15 cellular contexts compared by ENCODE assay signal in genomic region chr16:57846078-57846697, GRCh38.
DNase-seq lines count a peak whose midpoint lies in the region; ATAC-seq and TF ChIP-seq lines count a peak whose summit lies in the region.
"Had no signal": no experiment of that assay in that cellular context is flagged by ENCODE, and none has a peak within 500 bp of the region (broad histone marks: within the 10 kb centered on the region; RNA-seq: fewer than 3 reads in every experiment).

No MANE protein-coding gene starts in this region.

- peak overlapping the region; percentile 85 for H3K4me2 ChIP-seq in OCI-LY3 (ENCODE audit: low read length)

- H3K4me3 ChIP-seq in OCI-LY3 (ENCODE audit: low read length) (peak overlapping the region; percentile 62), iPS-18c (ENCODE audit: insufficient read depth, low read depth, low read length) (0 out of 2 replicates have a peak overlapping the region, but pooled peaks have one; percentile 5)
- H3K4me3 ChIP-seq: cardiac muscle cell, heart left ventricle, upper lobe of left lung had no signal

- peak overlapping the region; percentile 26; the same call in 1 of the 2 replicates for H3K9ac ChIP-seq in OCI-LY3 (ENCODE audit: low read length)
- H3K9ac ChIP-seq: parathyroid adenoma had no signal

- H3K27me3 ChIP-seq in OCI-LY3 (ENCODE audit: low read depth, low read length): 0 out of 2 replicates have a peak, but pooled peaks cover 3% of the 10 kb centered on the region
- H3K27me3 ChIP-seq: cardiac muscle cell, heart left ventricle, upper lobe of left lung had no signal

- no peaks in the 10 kb centered on the region for H3K36me3 ChIP-seq in OCI-LY3 (replicated peaks; ENCODE audit: low read depth, low read length)
- H3K36me3 ChIP-seq: cardiac muscle cell, heart left ventricle, upper lobe of left lung had no signal

- DNase-seq in NCI-H748 (lab: John Stamatoyannopoulos, UW; ENCODE audit: unreplicated experiment) (peak; percentile 55), NCI-H748 treated with DMSO at 0.1 percent for 48 hours (lab: John Stamatoyannopoulos, UW) (no peak), NCI-H446 treated with DMSO at 0.1 percent for 48 hours (lab: John Stamatoyannopoulos, UW) (no peak)
- DNase-seq in NK-92 treated with Interleukin-12 subunit alpha and Interleukin-12 subunit beta, amount 100 ng/mL, for 24 hours (lab: John Stamatoyannopoulos, UW): no peak
- DNase-seq: activated CD8-positive, alpha-beta memory T cell treated with anti-CD3 and anti-CD28 coated beads for 24 hours; heart left ventricle; NCI-H1105; T1000; upper lobe of left lung had no signal

- ATAC-seq in GM21528 (IDR thresholded peaks at IDR 0.05; ENCODE audit: low FRiP score, unreplicated experiment): no peak
- ATAC-seq in HG02798 (IDR thresholded peaks at IDR 0.05; ENCODE audit: poor library complexity, unreplicated experiment): no peak
- ATAC-seq: heart left ventricle had no signal

- H3K4me1 ChIP-seq in OCI-LY3 (ENCODE audit: low read length): peaks cover 20% of the 10 kb centered on the region
- H3K4me1 ChIP-seq: heart left ventricle, parathyroid adenoma, upper lobe of left lung had no signal

- H3K9me3 ChIP-seq in OCI-LY3 (ENCODE audit: insufficient read depth, low read length) (no peaks in the 10 kb centered on the region), iPS-18c (ENCODE audit: control insufficient read depth, insufficient read depth, low read length) (no peaks in the 10 kb centered on the region)
- H3K9me3 ChIP-seq: heart left ventricle, upper lobe of left lung had no signal

- no peak overlapping the region; the same call in 1 of the 2 replicates for H2AFZ ChIP-seq in OCI-LY3 (ENCODE audit: low read depth, low read length)
- H2AFZ ChIP-seq: parathyroid adenoma had no signal

- no peak for TF ChIP-seq CTCF in OCI-LY3 (IDR thresholded peaks at IDR 0.05; ENCODE audit: low read depth, low read length)

- peak overlapping the region; percentile 31 for H3K27ac ChIP-seq in OCI-LY3 (ENCODE audit: low read length)
- H3K27ac ChIP-seq: cardiac muscle cell, heart left ventricle, parathyroid adenoma, upper lobe of left lung had no signal

- H4K20me1 ChIP-seq in OCI-LY3 (ENCODE audit: insufficient read depth, low read length): no peaks in the 10 kb centered on the region

- H3K79me2 ChIP-seq in OCI-LY3 (ENCODE audit: low read length): no peaks in the 10 kb centered on the region
- H3K79me2 ChIP-seq: parathyroid adenoma had no signal
